In genomic region chr6:76495909-76496308, GRCh38 we compare ENCODE assay signal across 25 cellular contexts.
"Had no signal": no experiment of that assay in that cellular context is flagged by ENCODE, and none has a peak within 500 bp of the region (broad histone marks: within the 10 kb centered on the region; RNA-seq: fewer than 3 reads in every experiment).

No MANE protein-coding gene starts in this region.

- H3K27me3 ChIP-seq: breast epithelium, esophagus muscularis mucosa, foreskin keratinocyte, heart left ventricle, ovary, uterus had no signal

- H3K4me3 ChIP-seq: breast epithelium, esophagus muscularis mucosa, heart left ventricle, ovary, right lobe of liver, thoracic aorta, uterus had no signal

- H3K9me3 ChIP-seq: ovary, right lobe of liver, uterus had no signal

- H3K27ac ChIP-seq: breast epithelium, esophagus muscularis mucosa, foreskin keratinocyte, heart left ventricle, ovary, right lobe of liver, thoracic aorta, uterus had no signal

- H3K36me3 ChIP-seq: breast epithelium, esophagus muscularis mucosa, heart left ventricle, ovary, right lobe of liver, thoracic aorta, uterus had no signal

- DNase-seq: activated CD4-positive, alpha-beta memory T cell treated with anti-CD3 and anti-CD28 coated beads for 36 hours; activated CD4-positive, alpha-beta T cell treated with anti-CD3 and anti-CD28 coated beads, Interleukin-2, amount 10 ng/mL, durations not matched to agents 24 days and 14 days; activated CD4-positive, CD25-positive, alpha-beta regulatory T cell treated with anti-CD3 and anti-CD28 coated beads, Interleukin-2, amount 50 U/mL, for 72 hours; activated gamma-delta T cell treated with Interleukin-2 at 50 U/mL for 16 hours; activated naive CD4-positive, alpha-beta T cell treated with anti-CD3 and anti-CD28 coated beads, Interleukin-2, amount 50 U/mL, for 16 hours; activated naive CD8-positive, alpha-beta T cell treated with anti-CD3 and anti-CD28 coated beads, Interleukin-2, amount 50 U/mL, for 24 hours; activated T-cell treated with anti-CD3 and anti-CD28 coated beads, Interleukin-2, amount 50 U/mL, for 4 hours; central memory CD4-positive, alpha-beta T cell; foreskin keratinocyte; heart left ventricle; hypothalamus; immature natural killer cell; kidney; left colon; mammary epithelial cell; naive B cell; ovary; right lobe of liver; stimulated activated CD4-positive, alpha-beta T cell treated with anti-CD3 and anti-CD28 coated beads, Interleukin-12 subunit alpha, Interleukin-12 subunit beta, amount 100 ng/mL, for 4 hours; stimulated activated CD4-positive, alpha-beta T cell treated with anti-CD3 and anti-CD28 coated beads, Interleukin-4, amount 100 ng/mL, for 1 hour; uterus had no signal

- ATAC-seq: activated naive CD8-positive, alpha-beta T cell treated with anti-CD3 and anti-CD28 coated beads, Interleukin-2, amount 50 U/mL, for 24 hours; activated T-cell treated with anti-CD3 and anti-CD28 coated beads, Interleukin-2, amount 50 U/mL, for 4 hours; activated T-helper 17 cell treated with anti-CD3 and anti-CD28 coated beads, Interleukin-2, amount 50 U/mL, for 72 hours; foreskin keratinocyte; heart left ventricle; left colon; right lobe of liver had no signal

- H3K4me1 ChIP-seq: breast epithelium, esophagus muscularis mucosa, foreskin keratinocyte, heart left ventricle, right lobe of liver, uterus had no signal
